ENCODE assay signal across 8 cellular contexts in genomic region chr2:49973917-49974368, GRCh38.
DNase-seq lines count a peak whose midpoint lies in the region; ATAC-seq, FAIRE-seq and TF ChIP-seq lines count a peak whose summit lies in the region.

No MANE protein-coding gene starts in this region.

- no peaks in the 10 kb centered on the region for H3K9me3 Mint-ChIP-seq in progenitor cell of endocrine pancreas (ENCODE audit: low read depth)

- peak; percentile 97 for ATAC-seq in GM19438 (IDR thresholded peaks at IDR 0.05; ENCODE audit: low read depth, unreplicated experiment)
- peak; percentile 99 to 100 for ATAC-seq in left cardiac atrium

- H3K27ac Mint-ChIP-seq in progenitor cell of endocrine pancreas = no peak overlapping the region

- no peaks in the 10 kb centered on the region for H3K36me3 Mint-ChIP-seq in progenitor cell of endocrine pancreas (ENCODE audit: insufficient read depth)

- in situ Hi-C loops in ACHN (cut with HindIII; ENCODE audit: low pct_ligation_motif_present, low pct_unique_long_range_greater_than_20kb, low sequenced_read_pairs) = no loop called here

- H3K27me3 Mint-ChIP-seq in progenitor cell of endocrine pancreas = no peaks in the 10 kb centered on the region

- peak; percentile 98 for FAIRE-seq in urothelium cell line (lab: Jason Lieb, UNC)

- no peak for TF ChIP-seq CTCF in progenitor cell of endocrine pancreas (IDR thresholded peaks at IDR 0.05; ENCODE audit: unreplicated experiment)

- DNase-seq in ACHN = peak; percentile 86
- DNase-seq in HK-2 (ENCODE audit: unreplicated experiment) = peak; percentile 73
- DNase-seq in SHP77 treated with DMSO at 0.1 percent for 48 hours (lab: John Stamatoyannopoulos, UW) = peak; percentile 83
- DNase-seq in activated naive CD4-positive, alpha-beta T cell treated with anti-CD3 and anti-CD28 coated beads, Interleukin-2, amount 50 U/mL, for 16 hours = peak; percentile 58
- peak; percentile 72 for DNase-seq in left cardiac atrium
- peak; percentile 12 for DNase-seq in progenitor cell of endocrine pancreas (ENCODE audit: low spot score, unreplicated experiment)
- peak; percentile 90 for DNase-seq in urothelium cell line (ENCODE audit: low spot score)

- intact Hi-C loops in left cardiac atrium (cut with DNase I) = no loop called here

- peaks cover 7% of the 10 kb centered on the region for H3K4me1 Mint-ChIP-seq in progenitor cell of endocrine pancreas (ENCODE audit: low read depth)

- H3K4me3 Mint-ChIP-seq in progenitor cell of endocrine pancreas (ENCODE audit: low read depth) = peak overlapping the region; percentile 75

Comparison
In these comparisons a context has a peak if more than half of its experiments do, and no peak if none do; other contexts are left out.
1. Peak in every context shown above with its lines: DNase-seq and ATAC-seq.
2. DNase-seq: peak in every context shown above with its lines; median percentile 90 in urothelium cell line; 86 in ACHN; 83 in SHP77 treated with DMSO at 0.1 percent for 48 hours; 73 in HK-2; 72 in left cardiac atrium; 58 in activated naive CD4-positive, alpha-beta T cell treated with anti-CD3 and anti-CD28 coated beads, Interleukin-2, amount 50 U/mL, for 16 hours; 12 in progenitor cell of endocrine pancreas.